ENCODE assay signal across 8 cellular contexts in genomic region chrX:11665144-11666040, GRCh38. TPM values are rescaled to one million over a fixed set of nuclear protein-coding genes. Genes with fewer than 3 reads are reported as not detected.
DNase-seq lines count a peak whose midpoint lies in the region; ATAC-seq and TF ChIP-seq lines count a peak whose summit lies in the region.

TSS of gene ARHGAP6 (minus strand) at chrX:11665920. CDS start at chrX:11664828, 1,092 bp downstream.

- H4K20me1 ChIP-seq in PC-3 (ENCODE audit: low read length) (no peaks in the 10 kb centered on the region), osteoblast (ENCODE audit: insufficient read depth, low read length) (no peaks in the 10 kb centered on the region)

- CTCF ChIA-PET in PC-3 (lab: Charles Lee): no interaction called here

- H3K79me2 ChIP-seq in PC-3 (ENCODE audit: low read length) (no peaks in the 10 kb centered on the region), osteoblast (ENCODE audit: insufficient read depth, low read length) (no peaks in the 10 kb centered on the region)

- no peak within 1 kb of the TSS for H3K9ac ChIP-seq in PC-3 (ENCODE audit: low read length)

- H2AFZ ChIP-seq in PC-3 (ENCODE audit: low read length) (peak within 1 kb of the TSS; percentile 72), osteoblast (ENCODE audit: low read length) (peak within 1 kb of the TSS; percentile 56)

- H3K27ac ChIP-seq in PC-3 (ENCODE audit: low read length) (no peak within 1 kb of the TSS), osteoblast (ENCODE audit: low read depth, low read length) (no peak within 1 kb of the TSS)

- H3F3A ChIP-seq in PC-3 (ENCODE audit: low read length, unreplicated experiment): no peaks in the 10 kb centered on the region

- peaks cover 92% of the 10 kb centered on the region for H3K27me3 ChIP-seq in PC-3 (ENCODE audit: low read length)
- peaks cover 41% of the 10 kb centered on the region for H3K27me3 ChIP-seq in osteoblast (ENCODE audit: insufficient read depth, low read length)

- BruUV-seq in PC-3 (replicated peaks; lab: Mats Ljungman, UMichigan): no TSS peak

- intact Hi-C loops in PC-3 (cut with micrococcal nuclease): no loop called here

- H3K9me3 ChIP-seq in PC-3 (ENCODE audit: low read length) (no peaks in the 10 kb centered on the region), osteoblast (ENCODE audit: low read depth, low read length) (no peaks in the 10 kb centered on the region)

- DNase-seq in GM12864 (ENCODE audit: low read depth) (no peak), PC-3 (peak; percentile 14), fibroblast of the aortic adventitia (ENCODE audit: low read depth) (peak; percentile 70), osteoblast (ENCODE audit: insufficient read length, low spot score, missing footprints) (peak; percentile 90), G401 (ENCODE audit: low spot score) (no peak), MV-4-11 (lab: John Stamatoyannopoulos, UW) (no peak)

- H3K4me3 ChIP-seq in GM12864 (ENCODE audit: low read depth, low read length) (peak within 1 kb of the TSS; percentile 19; the same call in 1 of the 2 replicates), PC-3 (ENCODE audit: low read length) (peak within 1 kb of the TSS; percentile 66), fibroblast of the aortic adventitia (ENCODE audit: low read depth, low read length) (peak within 1 kb of the TSS; percentile 68), osteoblast (ENCODE audit: insufficient read depth, low read length) (peak within 1 kb of the TSS; percentile 57)

- ATAC-seq in PC-3 (peak; percentile 78), GM19455 (IDR thresholded peaks at IDR 0.05; ENCODE audit: unreplicated experiment) (no peak), GM21526 (IDR thresholded peaks at IDR 0.05; ENCODE audit: low FRiP score, unreplicated experiment) (no peak)

- no peak for TF ChIP-seq CTCF in GM12864 (IDR thresholded peaks at IDR 0.05; ENCODE audit: low read depth, low read length, missing control alignments)
- TF ChIP-seq CTCF in PC-3 (conservative IDR thresholded peaks at IDR 0.05; ENCODE audit: low read depth, low read length): no peak
- TF ChIP-seq CTCF in fibroblast of the aortic adventitia (IDR thresholded peaks at IDR 0.05; ENCODE audit: insufficient read depth, low read length): no peak
- no peak for TF ChIP-seq CTCF in osteoblast (IDR thresholded peaks at IDR 0.05; ENCODE audit: extremely low read depth, low read depth, low read length)

- H3K9me2 ChIP-seq in PC-3 (replicated peaks; ENCODE audit: low read length): no peaks in the 10 kb centered on the region

- H3K4me1 ChIP-seq in PC-3 (ENCODE audit: insufficient read depth, low read length) (no peaks in the 10 kb centered on the region), osteoblast (ENCODE audit: insufficient read depth, low read length) (no peaks in the 10 kb centered on the region)

- H3K36me3 ChIP-seq in PC-3 (ENCODE audit: low read depth, low read length): no peaks in the 10 kb centered on the region
- H3K36me3 ChIP-seq in osteoblast (ENCODE audit: insufficient read depth, low read length): no peaks in the 10 kb centered on the region

- H3K4me2 ChIP-seq in PC-3 (ENCODE audit: low read length) (peak within 1 kb of the TSS; percentile 81), osteoblast (ENCODE audit: insufficient read depth, low read length) (peak within 1 kb of the TSS; percentile 72)

- in situ Hi-C loops in G401 (cut with HindIII; ENCODE audit: low sequenced_read_pairs): no loop called here

- POLR2A ChIA-PET in PC-3 (lab: Charles Lee; ENCODE audit: unreplicated experiment): interaction anchor here (0.6 kb wide), 1 partner anchor 1036 kb away, joined by 3 read pairs; no protein-coding TSS in a partner anchor

RNA-seq across cellular contexts. Expression of gene ARHGAP6, which starts in this region (rescaled TPM):
- total RNA-seq in PC-3 (2014; rRNA removed) (2.1 and 2.8 TPM in 2 replicates), fibroblast of the aortic adventitia (ENCODE audit: low replicate concordance) (16.9 and 20.9 TPM in 2 replicates), osteoblast (2.2 and 5.0 TPM in 2 replicates)
- not detected in 2 replicates for total RNA-seq in G401 (2014; rRNA removed; shearing (Covaris generic))

Comparison
In these comparisons a context has a peak if more than half of its experiments do, and no peak if none do; other contexts are left out.
1. DNase-seq: peak in PC-3 (single experiment), fibroblast of the aortic adventitia (single experiment) and osteoblast (single experiment); none in GM12864 (single experiment), G401 (single experiment) and MV-4-11 (single experiment).
2. Peak in every context shown above with its lines, with median percentiles within 50 percentile points of each other: H3K4me3 ChIP-seq.